8 cellular contexts compared by ENCODE assay signal in genomic region chr6:32967151-32968091, GRCh38. TPM values are rescaled to one million over a fixed set of nuclear protein-coding genes. Genes with fewer than 3 reads are reported as not detected.
DNase-seq lines count a peak whose midpoint lies in the region; ATAC-seq and TF ChIP-seq lines count a peak whose summit lies in the region.

No MANE protein-coding gene starts in this region.

- TF ChIP-seq CTCF in epithelial cell of proximal tubule (conservative IDR thresholded peaks at IDR 0.05; ENCODE audit: low read depth, low read length) = peak; percentile 65

- H3K36me3 Mint-ChIP-seq in T-helper 17 cell (ENCODE audit: low read depth) = no peaks in the 10 kb centered on the region
- peaks cover 0 to 5% (median 3%) of the 10 kb centered on the region in 3 donors for H3K36me3 Mint-ChIP-seq in naive thymus-derived CD8-positive, alpha-beta T cell

- POLR2A ChIA-PET in naive thymus-derived CD8-positive, alpha-beta T cell (lab: Charles Lee) = interaction anchor here (0.5 to 21.1 kb wide), 14 partner anchors 8 to 772 kb away, joined by 3 to 510 read pairs (median 9); partner anchors contain the start of genes HLA-DMA, HLA-DMB, PSMB8 and PSMB9

- H3K9me3 Mint-ChIP-seq in naive thymus-derived CD8-positive, alpha-beta T cell = no peaks in the 10 kb centered on the region

- no peak for ATAC-seq in T-helper 17 cell
- ATAC-seq in naive thymus-derived CD8-positive, alpha-beta T cell = no peak

- peaks cover 60% of the 10 kb centered on the region for H3K4me1 Mint-ChIP-seq in T-helper 17 cell
- peaks cover 40 to 56% (median 43%) of the 10 kb centered on the region in 4 donors for H3K4me1 Mint-ChIP-seq in naive thymus-derived CD8-positive, alpha-beta T cell

- peak overlapping the region; percentile 77 for H3K4me3 ChIP-seq in epithelial cell of proximal tubule (ENCODE audit: low read depth, low read length)

- peak overlapping the region; percentile 99 for H3K27ac Mint-ChIP-seq in T-helper 17 cell
- H3K27ac Mint-ChIP-seq in naive thymus-derived CD8-positive, alpha-beta T cell = peak overlapping the region; percentile 80 to 100 (median 98)

- H3K27me3 Mint-ChIP-seq in T-helper 17 cell = no peaks in the 10 kb centered on the region
- H3K27me3 Mint-ChIP-seq in naive thymus-derived CD8-positive, alpha-beta T cell = peaks cover 0 to 2% (median 0%) of the 10 kb centered on the region in 5 donors

- no peaks in the 10 kb centered on the region for H3K9me3 ChIP-seq in T-helper 17 cell (ENCODE audit: control insufficient read depth, low read length, poor library complexity, severe bottlenecking)

- H3K4me3 Mint-ChIP-seq in T-helper 17 cell = peak overlapping the region; percentile 100
- H3K4me3 Mint-ChIP-seq in naive thymus-derived CD8-positive, alpha-beta T cell = peak overlapping the region; percentile 78 to 99 (median 90)

- DNase-seq in activated effector memory CD4-positive, alpha-beta T cell treated with anti-CD3 and anti-CD28 coated beads, Interleukin-2, amount 50 U/mL, for 16 hours = peak; percentile 74
- no peak for DNase-seq in activated effector memory CD4-positive, alpha-beta T cell treated with Interleukin-2 at 50 U/mL for 16 hours
- DNase-seq in MV-4-11 (lab: John Stamatoyannopoulos, UW) = peak; percentile 74
- DNase-seq in T-helper 17 cell = no peak
- no peak for DNase-seq in epithelial cell of proximal tubule (ENCODE audit: low read depth)
- DNase-seq in naive thymus-derived CD8-positive, alpha-beta T cell = peak in 3 of 10 donors; percentile 17 to 33 (median 30)
- no peak for DNase-seq in stimulated activated CD4-positive, alpha-beta T cell treated with anti-CD3 and anti-CD28 coated beads, Interleukin-12 subunit alpha, Interleukin-12 subunit beta, amount 100 ng/mL, for 4 hours
- no peak for DNase-seq in stimulated activated CD4-positive, alpha-beta T cell treated with anti-CD3 and anti-CD28 coated beads, Interleukin-4, amount 100 ng/mL, for 1 hour

RNA-seq across cellular contexts. Expression of gene BRD2, which starts 1.0 kb away (rescaled TPM):
- 100 to 1,000 TPM; 409 to 459 TPM for total RNA-seq in T-helper 17 cell
- total RNA-seq in epithelial cell of proximal tubule = 128 and 140 TPM in 2 replicates
- total RNA-seq in naive thymus-derived CD8-positive, alpha-beta T cell = 100 to 1,000 TPM; 454 to 455 TPM
- polyA plus RNA-seq in naive thymus-derived CD8-positive, alpha-beta T cell = 10 to 100 TPM; 24.5 to 72.8 (median 29.8) TPM

RNA-seq across cellular contexts. Expression of gene HLA-DMA, which starts 14.5 kb away (rescaled TPM):
- total RNA-seq in T-helper 17 cell (10 to 100 TPM; 20.9 to 23.4 TPM), epithelial cell of proximal tubule (0.65 and 2.0 TPM in 2 replicates)
- total RNA-seq in naive thymus-derived CD8-positive, alpha-beta T cell = 10 to 100 TPM; 38.7 to 39.7 TPM
- 10 to 100 TPM; 23.7 to 37.4 (median 26.9) TPM for polyA plus RNA-seq in naive thymus-derived CD8-positive, alpha-beta T cell

RNA-seq across cellular contexts. Expression of gene HLA-DMB, which starts 26.6 kb away (rescaled TPM):
- total RNA-seq in T-helper 17 cell = 10 to 100 TPM; 11.1 to 23.3 TPM
- total RNA-seq in epithelial cell of proximal tubule = 3.5 and 4.2 TPM in 2 replicates
- total RNA-seq in naive thymus-derived CD8-positive, alpha-beta T cell = 10 to 100 TPM; 23.0 to 23.5 TPM
- 10 to 100 TPM; 10.8 to 22.5 (median 16.8) TPM for polyA plus RNA-seq in naive thymus-derived CD8-positive, alpha-beta T cell

RNA-seq across cellular contexts. Expression of gene HLA-DOA, which starts 42.0 kb away (rescaled TPM):
- total RNA-seq in T-helper 17 cell (1 to 10 TPM; 2.6 to 5.1 TPM), epithelial cell of proximal tubule (1.6 TPM in 1 of 2 replicates, not detected in the other)
- 10 to 100 TPM; 50.7 to 51.7 TPM for total RNA-seq in naive thymus-derived CD8-positive, alpha-beta T cell
- polyA plus RNA-seq in naive thymus-derived CD8-positive, alpha-beta T cell = 10 to 100 TPM; 26.4 to 61.0 (median 33.2) TPM

Comparison
In these comparisons a context has a peak if more than half of its experiments do, and no peak if none do; other contexts are left out.
1. DNase-seq: peak in activated effector memory CD4-positive, alpha-beta T cell treated with anti-CD3 and anti-CD28 coated beads, Interleukin-2, amount 50 U/mL, for 16 hours (single experiment) and MV-4-11 (single experiment); none in activated effector memory CD4-positive, alpha-beta T cell treated with Interleukin-2 at 50 U/mL for 16 hours (single experiment), T-helper 17 cell (0 of 3), epithelial cell of proximal tubule (single experiment), stimulated activated CD4-positive, alpha-beta T cell treated with anti-CD3 and anti-CD28 coated beads, Interleukin-12 subunit alpha, Interleukin-12 subunit beta, amount 100 ng/mL, for 4 hours (single experiment) and stimulated activated CD4-positive, alpha-beta T cell treated with anti-CD3 and anti-CD28 coated beads, Interleukin-4, amount 100 ng/mL, for 1 hour (single experiment).